Comparison of ENCODE assay signal across 32 cellular contexts in genomic region chr5:57738306-57738705, GRCh38.
"Had no signal": no experiment of that assay in that cellular context is flagged by ENCODE, and none has a peak within 500 bp of the region (broad histone marks: within the 10 kb centered on the region; RNA-seq: fewer than 3 reads in every experiment).

No MANE protein-coding gene starts in this region.

- ATAC-seq: heart right ventricle; left ventricle myocardium superior; sciatic nerve; stimulated activated memory B cell treated with anti-CD40 and anti-IgM and Interleukin-4, amounts not matched to agents 10 μg/mL and 1 μg/mL and 100 μg/mL, for 72 hours; stimulated activated naive CD8-positive, alpha-beta T cell treated with anti-CD3 and anti-CD28 coated beads, Interleukin-15, amount 100 ng/mL, for 72 hours; upper lobe of right lung had no signal

- H3K4me3 ChIP-seq: breast epithelium, colonic mucosa, esophagus squamous epithelium, heart right ventricle, skin epidermis, upper lobe of right lung had no signal

- H3K4me1 ChIP-seq: breast epithelium, colonic mucosa, upper lobe of right lung had no signal

- H3K27me3 Mint-ChIP-seq: stimulated activated memory B cell treated with anti-CD40 and anti-IgM and Interleukin-4, amounts not matched to agents 10 μg/mL and 1 μg/mL and 100 μg/mL, for 72 hours had no signal

- H3K4me1 Mint-ChIP-seq: activated naive CD8-positive, alpha-beta T cell treated with anti-CD3 and anti-CD28 coated beads for 36 hours; naive B cell; stimulated activated memory B cell treated with anti-CD40 and anti-IgM and Interleukin-4, amounts not matched to agents 10 μg/mL and 1 μg/mL and 100 μg/mL, for 72 hours; stimulated activated naive CD8-positive, alpha-beta T cell treated with anti-CD3 and anti-CD28 coated beads, Interleukin-15, amount 100 ng/mL, for 72 hours had no signal

- DNase-seq: activated CD4-positive, alpha-beta T cell treated with anti-CD3 and anti-CD28 coated beads for 48 hours; activated CD4-positive, alpha-beta T cell treated with anti-CD3 and anti-CD28 coated beads, Interleukin-2, amount 50 U/mL, for 48 hours; activated CD8-positive, alpha-beta memory T cell treated with anti-CD3 and anti-CD28 coated beads for 24 hours; activated effector memory CD4-positive, alpha-beta T cell treated with Interleukin-2 at 50 U/mL for 16 hours; activated naive CD4-positive, alpha-beta T cell treated with anti-CD3 and anti-CD28 coated beads for 36 hours; activated naive CD8-positive, alpha-beta T cell treated with anti-CD3 and anti-CD28 coated beads for 36 hours; central memory CD4-positive, alpha-beta T cell; colonic mucosa; effector CD8-positive, alpha-beta T cell; esophagus squamous epithelium; foreskin melanocyte; heart right ventricle; left ventricle myocardium superior; naive B cell; stimulated activated CD4-positive, alpha-beta T cell treated with anti-CD3 and anti-CD28 coated beads, Interleukin-1b, Interleukin-23, amount 100 ng/mL, for 48 hours; stimulated activated CD4-positive, alpha-beta T cell treated with anti-CD3 and anti-CD28 coated beads, Interleukin-4, amount 100 ng/mL, for 4 hours; stimulated activated CD8-positive, alpha-beta memory T cell treated with anti-CD3 and anti-CD28 coated beads, Interleukin-4, amount 100 ng/mL, for 48 hours; stimulated activated naive CD8-positive, alpha-beta T cell treated with anti-CD3 and anti-CD28 coated beads, Interleukin-15, amount 100 ng/mL, for 72 hours; substantia nigra; SW 1271; T-helper 9 cell; upper lobe of right lung had no signal

- H3K4me3 Mint-ChIP-seq: activated naive CD4-positive, alpha-beta T cell treated with anti-CD3 and anti-CD28 coated beads for 36 hours; activated naive CD8-positive, alpha-beta T cell treated with anti-CD3 and anti-CD28 coated beads for 36 hours; naive B cell; stimulated activated memory B cell treated with anti-CD40 and anti-IgM and Interleukin-4, amounts not matched to agents 10 μg/mL and 1 μg/mL and 100 μg/mL, for 72 hours; stimulated activated naive CD8-positive, alpha-beta T cell treated with anti-CD3 and anti-CD28 coated beads, Interleukin-15, amount 100 ng/mL, for 72 hours; T-helper 1 cell treated with Interleukin-12 subunit alpha and Interleukin-12 subunit beta and Interleukin-4 antibody, amounts not matched to agents 30 μg/mL and 1 μg/mL, for 36 hours had no signal

- H3K9me3 Mint-ChIP-seq: activated naive CD4-positive, alpha-beta T cell treated with anti-CD3 and anti-CD28 coated beads for 36 hours; activated naive CD8-positive, alpha-beta T cell treated with anti-CD3 and anti-CD28 coated beads for 36 hours; naive B cell; stimulated activated memory B cell treated with anti-CD40 and anti-IgM and Interleukin-4, amounts not matched to agents 10 μg/mL and 1 μg/mL and 100 μg/mL, for 72 hours; stimulated activated naive CD8-positive, alpha-beta T cell treated with anti-CD3 and anti-CD28 coated beads, Interleukin-15, amount 100 ng/mL, for 72 hours; T-helper 1 cell treated with Interleukin-12 subunit alpha and Interleukin-12 subunit beta and Interleukin-4 antibody, amounts not matched to agents 30 μg/mL and 1 μg/mL, for 36 hours had no signal

- H3K36me3 Mint-ChIP-seq: activated naive CD8-positive, alpha-beta T cell treated with anti-CD3 and anti-CD28 coated beads for 36 hours; naive B cell; stimulated activated memory B cell treated with anti-CD40 and anti-IgM and Interleukin-4, amounts not matched to agents 10 μg/mL and 1 μg/mL and 100 μg/mL, for 72 hours had no signal

- H3K27me3 ChIP-seq: breast epithelium, colonic mucosa, esophagus squamous epithelium, heart right ventricle, upper lobe of right lung had no signal

- FAIRE-seq: endometrium, islet of Langerhans, TTC549 had no signal

- H3K36me3 ChIP-seq: breast epithelium, colonic mucosa, esophagus squamous epithelium, heart right ventricle, upper lobe of right lung had no signal

- H3K9me3 ChIP-seq: breast epithelium, colonic mucosa, esophagus squamous epithelium, heart right ventricle, upper lobe of right lung had no signal

- H3K27ac Mint-ChIP-seq: activated naive CD4-positive, alpha-beta T cell treated with anti-CD3 and anti-CD28 coated beads for 36 hours; activated naive CD8-positive, alpha-beta T cell treated with anti-CD3 and anti-CD28 coated beads for 36 hours; naive B cell; stimulated activated memory B cell treated with anti-CD40 and anti-IgM and Interleukin-4, amounts not matched to agents 10 μg/mL and 1 μg/mL and 100 μg/mL, for 72 hours; stimulated activated naive CD8-positive, alpha-beta T cell treated with anti-CD3 and anti-CD28 coated beads, Interleukin-15, amount 100 ng/mL, for 72 hours; T-helper 1 cell treated with Interleukin-12 subunit alpha and Interleukin-12 subunit beta and Interleukin-4 antibody, amounts not matched to agents 30 μg/mL and 1 μg/mL, for 36 hours had no signal

- H3K27ac ChIP-seq: breast epithelium, colonic mucosa, epithelial cell of prostate, esophagus squamous epithelium, heart right ventricle, upper lobe of right lung, VCaP had no signal
